19 cellular contexts compared by ENCODE assay signal in genomic region chr1:79113836-79114235, GRCh38.
"Had no signal": no experiment of that assay in that cellular context is flagged by ENCODE, and none has a peak within 500 bp of the region (broad histone marks: within the 10 kb centered on the region; RNA-seq: fewer than 3 reads in every experiment).

No MANE protein-coding gene starts in this region.

- H3K27ac Mint-ChIP-seq: activated naive CD4-positive, alpha-beta T cell treated with anti-CD3 and anti-CD28 coated beads, Interleukin-2, amount 10 ng/mL, durations not matched to agents 7 days and 5 days; activated T-helper 2 cell treated with anti-CD3 and anti-CD28 coated beads, Interferon-gamma antibody, Interleukin-2, Interleukin-4, amounts not matched to agents 10 μg/mL and 5 μg/mL and 100 μg/mL, durations not matched to agents 14 hours and 24 hours and 36 hours had no signal

- H3K27ac ChIP-seq: ascending aorta, breast epithelium, foreskin keratinocyte, heart left ventricle, lower lobe of right lung, pancreas, transverse colon had no signal

- H3K4me3 ChIP-seq: ascending aorta, breast epithelium, heart left ventricle, lower lobe of right lung, pancreas, transverse colon had no signal

- H3K4me3 Mint-ChIP-seq: activated naive CD4-positive, alpha-beta T cell treated with anti-CD3 and anti-CD28 coated beads, Interleukin-2, amount 10 ng/mL, durations not matched to agents 7 days and 5 days; neural crest cell had no signal

- H3K36me3 Mint-ChIP-seq: activated naive CD4-positive, alpha-beta T cell treated with anti-CD3 and anti-CD28 coated beads, Interleukin-2, amount 10 ng/mL, durations not matched to agents 7 days and 5 days had no signal

- H3K4me1 Mint-ChIP-seq: activated naive CD4-positive, alpha-beta T cell treated with anti-CD3 and anti-CD28 coated beads, Interleukin-2, amount 10 ng/mL, durations not matched to agents 7 days and 5 days; neural crest cell had no signal

- H3K27me3 ChIP-seq: ascending aorta, breast epithelium, foreskin keratinocyte, heart left ventricle, pancreas, transverse colon had no signal

- H3K4me1 ChIP-seq: ascending aorta, breast epithelium, foreskin keratinocyte, heart left ventricle, lower lobe of right lung, pancreas, transverse colon had no signal

- H3K27me3 Mint-ChIP-seq: activated naive CD4-positive, alpha-beta T cell treated with anti-CD3 and anti-CD28 coated beads, Interleukin-2, amount 10 ng/mL, durations not matched to agents 7 days and 5 days had no signal

- H3K9me3 Mint-ChIP-seq: neural crest cell had no signal

- H3K9me3 ChIP-seq: ascending aorta, breast epithelium, heart left ventricle, lower lobe of right lung, pancreas, transverse colon had no signal

- ATAC-seq: foreskin keratinocyte, heart left ventricle, left cardiac atrium, lower lobe of right lung, pancreas had no signal

- H3K36me3 ChIP-seq: ascending aorta, breast epithelium, heart left ventricle, lower lobe of right lung, pancreas, transverse colon had no signal

- DNase-seq: activated CD4-positive, alpha-beta T cell treated with anti-CD3 and anti-CD28 coated beads, Interleukin-2, amount 50 U/mL, for 1 hour; activated naive CD4-positive, alpha-beta T cell treated with anti-CD3 and anti-CD28 coated beads, Interleukin-2, amount 10 ng/mL, durations not matched to agents 7 days and 5 days; cerebellar nuclear complex; effector CD8-positive, alpha-beta T cell; heart left ventricle; left cardiac atrium; lower lobe of right lung; midbrain; pancreas; stimulated activated CD4-positive, alpha-beta T cell treated with anti-CD3 and anti-CD28 coated beads, Interleukin-15, amount 100 ng/mL, for 24 hours; stimulated activated CD4-positive, alpha-beta T cell treated with anti-CD3 and anti-CD28 coated beads, Interleukin-4, amount 100 ng/mL, for 1 hour; stimulated activated naive CD4-positive, alpha-beta T cell; transverse colon had no signal

- FAIRE-seq: endothelial cell of umbilical vein, pancreas had no signal
